8 cellular contexts compared by ENCODE assay signal in the genomic region with DNA sequence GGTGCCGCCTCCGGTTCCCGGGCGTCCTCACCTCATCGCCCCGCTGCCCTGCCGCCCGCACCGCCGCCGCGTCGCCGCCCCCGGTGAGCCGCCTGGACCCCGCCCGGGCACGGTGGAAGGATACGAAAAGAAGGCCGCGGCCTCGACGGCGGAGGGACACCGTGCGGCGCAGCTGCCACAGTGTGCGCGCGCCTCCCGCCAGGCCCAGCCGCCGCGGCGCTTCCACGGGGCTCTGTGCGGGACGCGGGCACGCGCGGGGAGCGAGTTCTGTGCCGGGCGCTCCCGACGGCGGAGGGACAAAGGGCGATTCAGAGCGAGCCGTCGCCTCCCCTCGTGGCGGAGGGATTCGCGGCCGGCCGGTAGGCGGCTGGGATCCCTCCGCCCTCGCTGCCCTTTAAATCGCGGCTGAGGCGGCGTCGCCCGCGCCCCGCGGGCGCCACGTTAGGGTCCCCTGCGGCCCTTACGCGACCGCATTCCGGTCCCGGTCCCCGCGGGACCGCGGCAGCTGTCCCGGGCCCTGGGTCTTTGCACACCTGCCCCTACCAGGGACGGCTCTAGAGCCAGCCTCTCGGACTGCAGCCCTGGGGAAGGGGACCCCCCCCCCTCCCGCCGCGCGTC. TPM values are rescaled to one million over a fixed set of nuclear protein-coding genes. Genes with fewer than 3 reads are reported as not detected.
DNase-seq lines count a peak whose midpoint lies in the region; ATAC-seq, FAIRE-seq and TF ChIP-seq lines count a peak whose summit lies in the region.

No MANE protein-coding gene starts in this region.

- peaks cover 23% of the 10 kb centered on the region for H3K79me2 ChIP-seq in trophoblast cell (ENCODE audit: control insufficient read depth, insufficient read depth, low read length, poor library complexity)

- H4K12ac ChIP-seq in trophoblast cell (ENCODE audit: low read depth, low read length) = peak overlapping the region; percentile 97

- H2BK5ac ChIP-seq in trophoblast cell (ENCODE audit: low read depth, low read length, poor library complexity) = peak overlapping the region; percentile 99

- TF ChIP-seq CTCF in heart left ventricle (IDR thresholded peaks at IDR 0.05) (peak in 2 of 12 donors; percentile 8 to 15), tibial artery (IDR thresholded peaks at IDR 0.05) (peak; percentile 8 to 16)

- H4K91ac ChIP-seq in trophoblast cell (ENCODE audit: low read depth, low read length) = peak overlapping the region; percentile 100

- no peaks in the 10 kb centered on the region for H3K36me3 ChIP-seq in adipocyte (ENCODE audit: control insufficient read depth, insufficient read depth, low read length, severe bottlenecking)
- H3K36me3 ChIP-seq in heart left ventricle = no peaks in the 10 kb centered on the region
- H3K36me3 ChIP-seq in trophoblast cell (ENCODE audit: control insufficient read depth in 1 of 2, insufficient read depth in 2 of 2, low read length in 2 of 2) = no peaks in the 10 kb centered on the region
- no peaks in the 10 kb centered on the region for H3K36me3 ChIP-seq in tibial artery

- H3K23ac ChIP-seq in trophoblast cell (ENCODE audit: low read length) = no peak overlapping the region

- H3K4ac ChIP-seq in trophoblast cell (ENCODE audit: low read depth, low read length) = peak overlapping the region; percentile 89

- intact Hi-C loops in heart left ventricle (cut with DNase I) (loop anchor here in 4 of 10 donors (5.0 to 10.0 kb wide), 8 partner anchors 59 to 234 kb away; a partner anchor contains a TSS), tibial artery (cut with DNase I; ENCODE audit: low total_unique reads) (loop anchor here (5.0 to 10.0 kb wide), 3 partner anchors 81 to 206 kb away; no protein-coding TSS in a partner anchor)

- H4K8ac ChIP-seq in trophoblast cell (ENCODE audit: low read depth, low read length) = peak overlapping the region; percentile 98

- H2BK12ac ChIP-seq in trophoblast cell (ENCODE audit: low read length) = no peak overlapping the region

- 0 to 1% (median 0%) methylated on average over 8 to 90 of the region's 90 CpGs for WGBS in heart left ventricle, 4 donors
- no CpG with 5 or more reads among the region's 90 CpGs for WGBS in trophoblast cell (ENCODE audit: extremely low coverage, insufficient coverage, insufficient read length)

- peak overlapping the region; percentile 98 for H3K18ac ChIP-seq in trophoblast cell (ENCODE audit: low read length)

- H3K27ac ChIP-seq in heart left ventricle (peak overlapping the region; percentile 95 to 100 (median 99)), trophoblast cell (ENCODE audit: low read depth, low read length) (peak overlapping the region; percentile 99), tibial artery (peak overlapping the region; percentile 97 to 98)

- no peak for FAIRE-seq in H54 (lab: Jason Lieb, UNC)

- H3K79me1 ChIP-seq in trophoblast cell (ENCODE audit: low read length) = peaks cover 15% of the 10 kb centered on the region

- peak overlapping the region; percentile 98 for H2BK120ac ChIP-seq in trophoblast cell (ENCODE audit: insufficient read depth, low read length, poor library complexity)

- peak; percentile 95 for TF ChIP-seq POLR2A in H54 (IDR thresholded peaks at IDR 0.05; ENCODE audit: low read depth, low read length)
- peak; percentile 88 to 96 for TF ChIP-seq POLR2A in heart left ventricle (IDR thresholded peaks at IDR 0.05)

- H3K27me3 ChIP-seq in adipocyte (replicated peaks; ENCODE audit: control insufficient read depth, insufficient read depth, low read length) = peaks cover 11% of the 10 kb centered on the region
- no peaks in the 10 kb centered on the region for H3K27me3 ChIP-seq in heart left ventricle
- no peaks in the 10 kb centered on the region for H3K27me3 ChIP-seq in trophoblast cell (ENCODE audit: insufficient read depth, low read length)
- H3K27me3 ChIP-seq in tibial artery = no peaks in the 10 kb centered on the region

- peak overlapping the region; percentile 84 for H2AK5ac ChIP-seq in trophoblast cell (ENCODE audit: low read length)

- H3K14ac ChIP-seq in trophoblast cell (ENCODE audit: low read length) = peak overlapping the region; percentile 99

- peak overlapping the region; percentile 98 for H2AFZ ChIP-seq in trophoblast cell (ENCODE audit: insufficient read depth, low read length, poor library complexity)

- H3K4me2 ChIP-seq in trophoblast cell (ENCODE audit: low read length) = peak overlapping the region; percentile 94

- peaks cover 27% of the 10 kb centered on the region for H3K4me1 ChIP-seq in adipocyte (ENCODE audit: control insufficient read depth, insufficient read depth, low read length)
- H3K4me1 ChIP-seq in heart left ventricle = peaks cover 0 to 57% (median 45%) of the 10 kb centered on the region in 12 donors
- peaks cover 4 to 14% of the 10 kb centered on the region in 2 experiments for H3K4me1 ChIP-seq in trophoblast cell (ENCODE audit: control insufficient read depth in 1 of 2, insufficient read depth in 2 of 2, low read length in 2 of 2)
- peaks cover 0 to 50% (median 32%) of the 10 kb centered on the region in 4 donors for H3K4me1 ChIP-seq in tibial artery

- H3K9ac ChIP-seq in adipocyte (ENCODE audit: low read length) (peak overlapping the region; percentile 95), trophoblast cell (ENCODE audit: low read length) (peak overlapping the region; percentile 99)

- ATAC-seq in heart left ventricle = peak; percentile 18 to 70 (median 63)

- DNase-seq in Daoy (ENCODE audit: low read depth) (peak; percentile 89), H54 (ENCODE audit: insufficient read length, low spot score) (peak; percentile 83), NAMALWA (ENCODE audit: low spot score) (peak; percentile 88), SW480 (ENCODE audit: low spot score) (peak; percentile 91), adipocyte (ENCODE audit: low read depth) (peak; percentile 98), heart left ventricle (peak; percentile 92 to 94 (median 94)), trophoblast cell (peak; percentile 83 to 94), tibial artery (peak; percentile 79 to 93)

- H3K9me3 ChIP-seq in adipocyte (ENCODE audit: control insufficient read depth, low read length) (no peaks in the 10 kb centered on the region), heart left ventricle (no peaks in the 10 kb centered on the region), trophoblast cell (ENCODE audit: insufficient read depth, low read depth, low read length) (no peaks in the 10 kb centered on the region), tibial artery (no peaks in the 10 kb centered on the region)

- peak overlapping the region; percentile 86 for H3K4me3 ChIP-seq in adipocyte (ENCODE audit: low read length)
- H3K4me3 ChIP-seq in heart left ventricle = peak overlapping the region; percentile 71 to 96 (median 84)
- peak overlapping the region; percentile 82 for H3K4me3 ChIP-seq in trophoblast cell (ENCODE audit: low read depth, low read length)
- H3K4me3 ChIP-seq in tibial artery = peak overlapping the region; percentile 67 to 95

RNA-seq across cellular contexts. Expression of a gene that starts 0.6 kb away (rescaled TPM):
- total RNA-seq in Daoy (2014; rRNA removed; shearing (Covaris generic)) = 19.5 and 21.0 TPM in 2 replicates
- total RNA-seq in heart left ventricle = 10 to 100 TPM; 21.5 to 37.0 (median 27.1) TPM
- polyA plus RNA-seq in heart left ventricle = 10 to 100 TPM; 15.5 to 15.8 TPM
- polyA plus RNA-seq in trophoblast cell (2013) = 33.8 and 36.8 TPM in 2 replicates

RNA-seq across cellular contexts. Expression of a gene that starts 58.1 kb away (rescaled TPM):
- 32.2 and 46.7 TPM in 2 replicates for total RNA-seq in Daoy (2014; rRNA removed; shearing (Covaris generic))
- total RNA-seq in heart left ventricle = 10 to 100 TPM; 17.6 to 47.1 (median 31.6) TPM
- 10 to 100 TPM; 33.6 to 60.5 TPM for polyA plus RNA-seq in heart left ventricle
- polyA plus RNA-seq in trophoblast cell (2013) = 50.4 and 51.7 TPM in 2 replicates

Comparison
In these comparisons a context has a peak if more than half of its experiments do, and no peak if none do; other contexts are left out.
1. Peak in every context shown above with its lines: DNase-seq, ATAC-seq, H3K4me3 ChIP-seq and H3K27ac ChIP-seq.